ENCODE assay signal across 17 cellular contexts in the genomic region with DNA sequence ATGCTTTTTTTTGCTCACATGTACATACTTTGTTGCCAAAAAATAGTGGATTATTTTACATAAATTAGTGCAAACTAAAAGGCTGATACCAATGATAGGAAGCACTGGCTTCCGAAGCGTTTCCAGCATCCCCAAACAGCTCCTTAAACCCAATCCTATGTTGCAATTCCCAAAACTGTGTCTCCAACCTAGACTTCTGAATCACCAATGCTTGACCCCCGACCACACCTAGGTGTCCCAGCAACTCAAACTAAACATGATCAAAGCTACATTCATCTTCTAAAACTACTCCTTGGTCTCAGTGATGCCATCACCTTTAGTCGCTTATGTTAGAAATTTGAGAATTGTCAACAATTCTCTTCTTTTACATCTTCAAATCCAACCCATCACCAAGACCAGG. TPM values are rescaled to one million over a fixed set of nuclear protein-coding genes. Genes with fewer than 3 reads are reported as not detected.
DNase-seq lines count a peak whose midpoint lies in the region; ATAC-seq and TF ChIP-seq lines count a peak whose summit lies in the region.
"Had no signal": no experiment of that assay in that cellular context is flagged by ENCODE, and none has a peak within 500 bp of the region (broad histone marks: within the 10 kb centered on the region; RNA-seq: fewer than 3 reads in every experiment).

No MANE protein-coding gene starts in this region.

- H3K4me2 ChIP-seq in GM23338 (no peak overlapping the region), mesenchymal stem cell (ENCODE audit: low read length, poor library complexity, severe bottlenecking) (no peak overlapping the region)

- H3K36me3 ChIP-seq in GM23338 (ENCODE audit: insufficient read depth) = no peaks in the 10 kb centered on the region
- H3K36me3 ChIP-seq in ascending aorta = no peaks in the 10 kb centered on the region
- H3K36me3 ChIP-seq in mesenchymal stem cell (ENCODE audit: control insufficient read depth in 1 of 2, insufficient read depth in 2 of 2, low read depth in 1 of 2, low read length in 2 of 2) = peaks cover under 1 to 6% of the 10 kb centered on the region in 2 experiments
- no peaks in the 10 kb centered on the region for H3K36me3 ChIP-seq in subcutaneous abdominal adipose tissue (ENCODE audit: control insufficient read depth in 5 of 5, insufficient read depth in 5 of 5, low read length in 5 of 5)

- H2BK5ac ChIP-seq in mesenchymal stem cell (ENCODE audit: low read depth, low read length, poor library complexity, severe bottlenecking) = no peak overlapping the region

- H3K23ac ChIP-seq in mesenchymal stem cell (ENCODE audit: low read length in 2 of 2) = no peak overlapping the region

- H3K9me3 ChIP-seq in ascending aorta (no peaks in the 10 kb centered on the region), mesenchymal stem cell (ENCODE audit: control insufficient read depth, low read length) (no peaks in the 10 kb centered on the region), subcutaneous abdominal adipose tissue (ENCODE audit: control insufficient read depth in 5 of 5, low read length in 5 of 5) (no peaks in the 10 kb centered on the region)

- H3K27me3 Mint-ChIP-seq in GM23338 (ENCODE audit: insufficient read depth, low read depth, poor library complexity) = no peaks in the 10 kb centered on the region
- peaks cover 0 to 5% (median 4%) of the 10 kb centered on the region in 3 donors for H3K27me3 Mint-ChIP-seq in immature natural killer cell (ENCODE audit: low read depth in 3 of 3)
- H3K27me3 Mint-ChIP-seq: naive B cell had no signal

- no peaks in the 10 kb centered on the region for H3K79me2 ChIP-seq in GM23338 (replicated peaks; ENCODE audit: insufficient read depth)

- H4K8ac ChIP-seq in mesenchymal stem cell (ENCODE audit: low read length) = no peak overlapping the region

- H3K18ac ChIP-seq in mesenchymal stem cell (ENCODE audit: low read depth in 1 of 2, low read length in 2 of 2) = peak overlapping the region; percentile 77 to 78

- no peak overlapping the region for H2BK15ac ChIP-seq in mesenchymal stem cell (ENCODE audit: low read depth, poor library complexity, severe bottlenecking)

- H4K20me1 ChIP-seq in GM23338 (replicated peaks; ENCODE audit: insufficient read depth) = no peaks in the 10 kb centered on the region

- 89% methylated on average over 4 of the region's 4 CpGs for WGBS in mesenchymal stem cell

- H3K27me3 ChIP-seq in GM23338 (ENCODE audit: insufficient read depth) (no peaks in the 10 kb centered on the region), ascending aorta (no peaks in the 10 kb centered on the region), mesenchymal stem cell (ENCODE audit: control insufficient read depth in 1 of 2, insufficient read depth in 1 of 2, low read length in 2 of 2) (no peaks in the 10 kb centered on the region), subcutaneous abdominal adipose tissue (ENCODE audit: control insufficient read depth in 5 of 5, insufficient read depth in 4 of 5, low read length in 5 of 5) (no peaks in the 10 kb centered on the region)

- H3K4ac ChIP-seq in mesenchymal stem cell (ENCODE audit: low read depth in 1 of 2, low read length in 2 of 2) = peak overlapping the region in 1 of 2 experiments; percentile 96

- H3K27ac Mint-ChIP-seq in GM23338 = no peak overlapping the region
- H3K27ac Mint-ChIP-seq in immature natural killer cell = no peak overlapping the region
- H3K27ac Mint-ChIP-seq: activated naive CD8-positive, alpha-beta T cell; activated T-cell treated with anti-CD3 and anti-CD28 coated beads, Interleukin-2, amount 50 U/mL, for 24 hours; CD14-positive monocyte; naive B cell had no signal

- TF ChIP-seq CTCF in GM23338 (conservative IDR thresholded peaks at IDR 0.05; ENCODE audit: low read depth in 2 of 2) = no peak
- TF ChIP-seq CTCF in ascending aorta (IDR thresholded peaks at IDR 0.05) = no peak
- no peak for TF ChIP-seq CTCF in omental fat pad (IDR thresholded peaks at IDR 0.05)

- peak overlapping the region; percentile 92 for H3K9ac ChIP-seq in mesenchymal stem cell (ENCODE audit: low read length)
- peak overlapping the region in 2 of 5 donors; percentile 18 to 32 for H3K9ac ChIP-seq in subcutaneous abdominal adipose tissue (ENCODE audit: low read length in 5 of 5)

- peak overlapping the region; percentile 84 for H2AK5ac ChIP-seq in mesenchymal stem cell (ENCODE audit: low read length, severe bottlenecking)

- DNase-seq in GM23338 (ENCODE audit: low spot score) (no peak), ascending aorta (ENCODE audit: low spot score in 2 of 2) (peak in 1 of 2 donors; percentile 28), mesenchymal stem cell (no peak), omental fat pad (ENCODE audit: low spot score) (no peak), immature natural killer cell (no peak), NCI-H1092 (lab: John Stamatoyannopoulos, UW) (no peak), posterior cingulate gyrus (no peak)
- DNase-seq: activated CD4-positive, alpha-beta T cell treated with anti-CD3 and anti-CD28 coated beads, Interleukin-2, amount 50 U/mL, for 1 hour; activated T-cell treated with anti-CD3 and anti-CD28 coated beads, Interleukin-2, amount 50 U/mL, for 24 hours; naive B cell; NCI-H1105 treated with DMSO at 0.1 percent for 48 hours; NK-92 treated with Interleukin-12 subunit alpha and Interleukin-12 subunit beta, amount 100 ng/mL, for 24 hours; stimulated activated CD4-positive, alpha-beta T cell treated with anti-CD3 and anti-CD28 coated beads, Interleukin-4, amount 100 ng/mL, for 1 hour; T-helper 9 cell had no signal

- no peaks in the 10 kb centered on the region for H3K9me2 ChIP-seq in GM23338 (ENCODE audit: insufficient read depth)

- H3K36me3 Mint-ChIP-seq in GM23338 (ENCODE audit: low read depth) (peaks cover under 1% of the 10 kb centered on the region; the same call in 1 of the 3 replicates), immature natural killer cell (peaks cover 0 to 8% (median 0%) of the 10 kb centered on the region in 3 donors)

- H3K9me3 Mint-ChIP-seq in GM23338 = no peaks in the 10 kb centered on the region
- peaks cover 0 to 3% (median 0%) of the 10 kb centered on the region in 6 donors for H3K9me3 Mint-ChIP-seq in immature natural killer cell
- H3K9me3 Mint-ChIP-seq: activated T-cell treated with anti-CD3 and anti-CD28 coated beads, Interleukin-2, amount 50 U/mL, for 24 hours had no signal

- H4K91ac ChIP-seq in mesenchymal stem cell (ENCODE audit: low read length) = no peak overlapping the region

- H3K14ac ChIP-seq in mesenchymal stem cell (ENCODE audit: low read length in 2 of 2) = peak overlapping the region in 1 of 2 experiments; percentile 71

- H2AFZ ChIP-seq in GM23338 (no peak overlapping the region), mesenchymal stem cell (ENCODE audit: low read depth, low read length) (no peak overlapping the region)

- H3K4me1 ChIP-seq in GM23338 (ENCODE audit: insufficient read depth) (no peaks in the 10 kb centered on the region), ascending aorta (peaks cover 19 to 64% of the 10 kb centered on the region in 2 donors), mesenchymal stem cell (ENCODE audit: control insufficient read depth, insufficient read depth, low read depth, low read length) (peaks cover 17% of the 10 kb centered on the region), subcutaneous abdominal adipose tissue (ENCODE audit: control insufficient read depth in 5 of 5, insufficient read depth in 5 of 5, low read length in 5 of 5) (peaks cover 10 to 37% (median 24%) of the 10 kb centered on the region in 5 donors)

- intact Hi-C loops in ascending aorta (cut with DNase I) = loop anchor here (2.0 kb wide), 1 partner anchor 13 kb away; a partner anchor contains a TSS
- intact Hi-C loops in posterior cingulate gyrus (cut with DNase I) = no loop called here

- H3K4me3 ChIP-seq in GM23338 = no peak overlapping the region
- H3K4me3 ChIP-seq in ascending aorta = peak overlapping the region in 1 of 2 donors; percentile 35
- peak overlapping the region in 1 of 2 experiments; percentile 65 for H3K4me3 ChIP-seq in mesenchymal stem cell (ENCODE audit: insufficient read depth in 1 of 2, low read depth in 1 of 2, low read length in 2 of 2)
- H3K4me3 ChIP-seq in subcutaneous abdominal adipose tissue (ENCODE audit: low read depth in 1 of 5, low read length in 5 of 5) = peak overlapping the region in 1 of 5 donors; percentile 24

- H3K4me1 Mint-ChIP-seq in GM23338 (peaks cover 10% of the 10 kb centered on the region), immature natural killer cell (no peaks in the 10 kb centered on the region)

- peaks cover 18% of the 10 kb centered on the region for H3K79me1 ChIP-seq in mesenchymal stem cell (replicated peaks; ENCODE audit: low read length, poor library complexity, severe bottlenecking)

- ATAC-seq in GM23338 (no peak), omental fat pad (ENCODE audit: low FRiP score) (no peak)

- H2BK12ac ChIP-seq in mesenchymal stem cell (ENCODE audit: low read length in 2 of 2) = peak overlapping the region; percentile 80 to 98

- H3K4me3 Mint-ChIP-seq in GM23338 (no peak overlapping the region), immature natural killer cell (no peak overlapping the region)
- H3K4me3 Mint-ChIP-seq: activated naive CD8-positive, alpha-beta T cell; activated T-cell treated with anti-CD3 and anti-CD28 coated beads, Interleukin-2, amount 50 U/mL, for 24 hours; CD14-positive monocyte had no signal

- H2BK120ac ChIP-seq in mesenchymal stem cell (ENCODE audit: low read depth, low read length) = peak overlapping the region; percentile 27

- H3F3A ChIP-seq in GM23338 (replicated peaks; ENCODE audit: low read depth) = no peaks in the 10 kb centered on the region

- H3K27ac ChIP-seq in GM23338 (ENCODE audit: low read depth) = 0 out of 2 replicates have a peak overlapping the region, but pooled peaks have one; percentile 19
- peak overlapping the region; percentile 80 for H3K27ac ChIP-seq in ascending aorta
- H3K27ac ChIP-seq in mesenchymal stem cell (ENCODE audit: low read length, poor library complexity, severe bottlenecking) = peak overlapping the region; percentile 56
- peak overlapping the region; percentile 85 for H3K27ac ChIP-seq in subcutaneous abdominal adipose tissue (ENCODE audit: low read depth, low read length)

TF ChIP-seq in GM23338, 12 proteins besides CTCF, POLR2A, EP300 and RAD21 (continues in another document):
- TF ChIP-seq STAT1 (IDR thresholded peaks at IDR 0.05; ENCODE audit: unreplicated experiment) = no peak
- no peak for TF ChIP-seq POLR2AphosphoS5 (IDR thresholded peaks at IDR 0.05; ENCODE audit: low read depth)
- no peak for TF ChIP-seq JUNB (IDR thresholded peaks at IDR 0.05; ENCODE audit: unreplicated experiment)
- TF ChIP-seq EZH2phosphoT487 (IDR thresholded peaks at IDR 0.05; ENCODE audit: unreplicated experiment) = no peak
- TF ChIP-seq ZNF114 (CRISPR knock-in tag; IDR thresholded peaks at IDR 0.05) = no peak
- TF ChIP-seq ZNF331 (CRISPR knock-in tag; IDR thresholded peaks at IDR 0.05; ENCODE audit: low read depth) = no peak
- TF ChIP-seq EZH2 (IDR thresholded peaks at IDR 0.05; ENCODE audit: low read depth, unreplicated experiment) = no peak

RNA-seq across cellular contexts. Expression of a gene that starts 13.4 kb away (rescaled TPM):
- 3.0 and 3.9 TPM in 2 replicates for total RNA-seq in GM23338 (2014; rRNA removed; shearing (Covaris generic))
- polyA plus RNA-seq in GM23338 (2016; fragmentation: Nextera tagmentation; extraction: Ambion mirVana) (1.0 and 1.7 TPM in 2 replicates), immature natural killer cell (under 1 TPM in 1 of 3 donors, not detected in 2; 0.55 TPM)
- total RNA-seq in ascending aorta (30.9 TPM), omental fat pad (10 to 100 TPM in 1 of 4 donors, 1 to 10 TPM in 3; 6.3 to 21.8 (median 7.9) TPM)
- 4.3 TPM for polyA plus RNA-seq in mesenchymal stem cell (2013, experiment 1 of 2)
- 4.2 TPM for polyA plus RNA-seq in mesenchymal stem cell (2013, experiment 2 of 2)

Comparison
In these comparisons a context has a peak if more than half of its experiments do, and no peak if none do; other contexts are left out.
1. H3K27ac ChIP-seq: peak in every context shown above with its lines; median percentile 85 in subcutaneous abdominal adipose tissue; 80 in ascending aorta; 56 in mesenchymal stem cell; 19 in GM23338.